ENCODE assay signal across 22 cellular contexts in genomic region chr19:49626243-49626642, GRCh38. TPM values are rescaled to one million over a fixed set of nuclear protein-coding genes. Genes with fewer than 3 reads are reported as not detected.
DNase-seq lines count a peak whose midpoint lies in the region; ATAC-seq and TF ChIP-seq lines count a peak whose summit lies in the region.
"Had no signal": no experiment of that assay in that cellular context is flagged by ENCODE, and none has a peak within 500 bp of the region (broad histone marks: within the 10 kb centered on the region; RNA-seq: fewer than 3 reads in every experiment).

No MANE protein-coding gene starts in this region.

- H3K4me3 ChIP-seq in lower lobe of right lung: no peak overlapping the region
- no peak overlapping the region for H3K4me3 ChIP-seq in thyroid gland (replicated peaks in 1 of 3)
- H3K4me3 ChIP-seq: A549; BLaER1 treated with 17β-estradiol and CSF1 and Interleukin-3, amounts not matched to agents 10 nM and 100 nM; GM12878 had no signal

- H3K27ac ChIP-seq in RWPE1 (peak overlapping the region; percentile 14), lower lobe of right lung (no peak overlapping the region), thyroid gland (peak overlapping the region in 1 of 3 donors; percentile 17)
- H3K27ac ChIP-seq: A549; BLaER1 treated with 17β-estradiol and CSF1 and Interleukin-3, amounts not matched to agents 10 nM and 100 nM had no signal

- intact Hi-C loops in lower lobe of right lung (cut with DNase I) (no loop called here), thyroid gland (cut with DNase I) (no loop called here)

- CTCF ChIA-PET in RWPE1 (lab: Yijun Ruan, JAX): interaction anchor here (0.8 kb wide), 1 partner anchor 12 kb away, joined by 3 read pairs; no protein-coding TSS in a partner anchor

- H3K27me3 ChIP-seq in lower lobe of right lung (ENCODE audit: low read depth) (no peaks in the 10 kb centered on the region), thyroid gland (no peaks in the 10 kb centered on the region)
- H3K27me3 ChIP-seq: BE2C; BLaER1 treated with 17β-estradiol and CSF1 and Interleukin-3, amounts not matched to agents 10 nM and 100 nM had no signal

- WGBS in thyroid gland, 2 donors: 58 to 62% methylated on average over 11 of the region's 11 CpGs

- no peak for TF ChIP-seq POLR2A in thyroid gland (IDR thresholded peaks at IDR 0.05)

- H3K36me3 ChIP-seq in lower lobe of right lung (peaks cover 38% of the 10 kb centered on the region), thyroid gland (peaks cover 16 to 18% of the 10 kb centered on the region in 2 donors)

- no peak for TF ChIP-seq CTCF in RWPE1 (conservative IDR thresholded peaks at IDR 0.05; ENCODE audit: low read depth)
- TF ChIP-seq CTCF in lower lobe of right lung (IDR thresholded peaks at IDR 0.05): no peak
- no peak for TF ChIP-seq CTCF in thyroid gland (IDR thresholded peaks at IDR 0.05)

- ATAC-seq in lower lobe of right lung (peak; percentile 80 to 91), GM19397 (IDR thresholded peaks at IDR 0.05; ENCODE audit: unreplicated experiment) (no peak)
- ATAC-seq in stimulated activated effector memory CD8-positive, alpha-beta T cell treated with anti-CD3 and anti-CD28 coated beads, Interleukin-12 subunit alpha, Interleukin-12 subunit beta, amount 100 ng/mL, for 72 hours: no peak
- ATAC-seq: GM12878 had no signal

- peaks cover 74% of the 10 kb centered on the region for H3K36me3 Mint-ChIP-seq in stimulated activated effector memory CD8-positive, alpha-beta T cell treated with anti-CD3 and anti-CD28 coated beads, Interleukin-12 subunit alpha, Interleukin-12 subunit beta, amount 100 ng/mL, for 72 hours

- no peak for DNase-seq in RWPE1 (ENCODE audit: low spot score)
- DNase-seq in lower lobe of right lung: no peak
- peak; percentile 37 to 44 for DNase-seq in thyroid gland
- no peak for DNase-seq in stimulated activated effector memory CD8-positive, alpha-beta T cell treated with anti-CD3 and anti-CD28 coated beads, Interleukin-12 subunit alpha, Interleukin-12 subunit beta, amount 100 ng/mL, for 72 hours (ENCODE audit: low spot score in 2 of 2)
- no peak for DNase-seq in activated CD8-positive, alpha-beta memory T cell treated with anti-CD3 and anti-CD28 coated beads, Interleukin-2, amount 50 U/mL, for 48 hours
- DNase-seq: 8988T; ACHN; AML-193; BE2C; CD4-positive, alpha-beta T cell; CD8-positive, alpha-beta memory T cell; DMS 273 treated with DMSO at 0.1 percent for 48 hours; DMS79; EL; GDM1; GOT3; HCEC 1CT had no signal

- no peak overlapping the region for H3K4me3 Mint-ChIP-seq in stimulated activated effector memory CD8-positive, alpha-beta T cell treated with anti-CD3 and anti-CD28 coated beads, Interleukin-12 subunit alpha, Interleukin-12 subunit beta, amount 100 ng/mL, for 72 hours
- H3K4me3 Mint-ChIP-seq: CD14-positive monocyte; CD4-positive, alpha-beta T cell; CD8-positive, alpha-beta memory T cell had no signal

- peaks cover 6% of the 10 kb centered on the region for H3K4me1 ChIP-seq in lower lobe of right lung
- peaks cover 5 to 19% of the 10 kb centered on the region in 2 donors for H3K4me1 ChIP-seq in thyroid gland
- H3K4me1 ChIP-seq: A549; BLaER1 treated with 17β-estradiol and CSF1 and Interleukin-3, amounts not matched to agents 10 nM and 100 nM had no signal

- POLR2A ChIA-PET in RWPE1 (lab: Yijun Ruan, JAX; ENCODE audit: low non-redundant PET): no interaction called here

- H3K9me3 Mint-ChIP-seq in stimulated activated effector memory CD8-positive, alpha-beta T cell treated with anti-CD3 and anti-CD28 coated beads, Interleukin-12 subunit alpha, Interleukin-12 subunit beta, amount 100 ng/mL, for 72 hours: no peaks in the 10 kb centered on the region
- H3K9me3 Mint-ChIP-seq: CD4-positive, alpha-beta T cell; CD8-positive, alpha-beta memory T cell had no signal

- no peaks in the 10 kb centered on the region for H3K9me3 ChIP-seq in lower lobe of right lung
- H3K9me3 ChIP-seq in thyroid gland: no peaks in the 10 kb centered on the region
- H3K9me3 ChIP-seq: A549; BE2C; BLaER1 treated with 17β-estradiol and CSF1 and Interleukin-3, amounts not matched to agents 10 nM and 100 nM had no signal

- H3K27ac Mint-ChIP-seq in stimulated activated effector memory CD8-positive, alpha-beta T cell treated with anti-CD3 and anti-CD28 coated beads, Interleukin-12 subunit alpha, Interleukin-12 subunit beta, amount 100 ng/mL, for 72 hours: no peak overlapping the region
- H3K27ac Mint-ChIP-seq: CD4-positive, alpha-beta T cell; CD8-positive, alpha-beta memory T cell had no signal

- no peaks in the 10 kb centered on the region for H3K4me1 Mint-ChIP-seq in stimulated activated effector memory CD8-positive, alpha-beta T cell treated with anti-CD3 and anti-CD28 coated beads, Interleukin-12 subunit alpha, Interleukin-12 subunit beta, amount 100 ng/mL, for 72 hours
- H3K4me1 Mint-ChIP-seq: CD14-positive monocyte had no signal

RNA-seq across cellular contexts. Expression of gene RRAS, which starts 13.7 kb away (rescaled TPM):
- total RNA-seq in lower lobe of right lung: 114 TPM
- 10 to 100 TPM; 24.0 to 44.5 (median 28.8) TPM for total RNA-seq in thyroid gland

RNA-seq across cellular contexts. Expression of gene SCAF1, which starts 15.8 kb away (rescaled TPM):
- 59.4 TPM for total RNA-seq in lower lobe of right lung
- total RNA-seq in thyroid gland: 10 to 100 TPM; 17.5 to 38.4 (median 25.8) TPM

RNA-seq across cellular contexts. Expression of gene PRR12, which starts 35.3 kb away (rescaled TPM):
- total RNA-seq in lower lobe of right lung (32.0 TPM), thyroid gland (10 to 100 TPM in 3 of 4 donors, 1 to 10 TPM in 1; 7.3 to 15.6 (median 12.4) TPM)

RNA-seq across cellular contexts. Expression of gene IRF3, which starts 39.4 kb away (rescaled TPM):
- total RNA-seq in lower lobe of right lung (99.8 TPM), thyroid gland (10 to 100 TPM; 41.5 to 62.5 (median 52.3) TPM)

RNA-seq across cellular contexts. Expression of gene BCL2L12, which starts 39.5 kb away (rescaled TPM):
- total RNA-seq in lower lobe of right lung: 17.0 TPM
- total RNA-seq in thyroid gland: 1 to 10 TPM; 4.7 to 8.1 (median 7.2) TPM

Comparison
In these comparisons a context has a peak if more than half of its experiments do, and no peak if none do; other contexts are left out.
1. DNase-seq: peak in thyroid gland (2 of 2); none in RWPE1 (single experiment), lower lobe of right lung (single experiment), stimulated activated effector memory CD8-positive, alpha-beta T cell treated with anti-CD3 and anti-CD28 coated beads, Interleukin-12 subunit alpha, Interleukin-12 subunit beta, amount 100 ng/mL, for 72 hours (0 of 2) and activated CD8-positive, alpha-beta memory T cell treated with anti-CD3 and anti-CD28 coated beads, Interleukin-2, amount 50 U/mL, for 48 hours (single experiment).
2. ATAC-seq: peak in lower lobe of right lung (2 of 2); none in stimulated activated effector memory CD8-positive, alpha-beta T cell treated with anti-CD3 and anti-CD28 coated beads, Interleukin-12 subunit alpha, Interleukin-12 subunit beta, amount 100 ng/mL, for 72 hours (single experiment) and GM19397 (single experiment).